ENCODE assay signal across 28 cellular contexts in the genomic region with DNA sequence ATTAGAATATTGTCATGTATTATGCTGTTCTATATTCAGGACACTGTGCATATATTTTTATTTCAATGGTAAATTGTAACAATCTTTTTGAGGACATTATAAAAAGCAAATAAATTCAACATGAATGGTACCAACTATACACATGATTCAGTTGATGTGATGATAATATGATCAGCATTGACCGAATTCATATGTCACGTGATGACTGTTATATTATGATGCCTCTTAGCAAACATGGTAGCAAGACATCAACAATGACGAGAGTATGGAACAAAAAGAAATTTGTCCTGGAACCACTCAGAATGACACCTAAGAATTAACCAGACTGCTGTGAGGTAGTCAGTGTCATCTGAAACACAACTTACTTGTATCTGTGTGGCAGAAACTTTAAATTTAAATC.
"Had no signal": no experiment of that assay in that cellular context is flagged by ENCODE, and none has a peak within 500 bp of the region (broad histone marks: within the 10 kb centered on the region; RNA-seq: fewer than 3 reads in every experiment).

No MANE protein-coding gene starts in this region.

- ATAC-seq: effector memory CD8-positive, alpha-beta T cell; esophagus mucosa; foreskin keratinocyte; gastrocnemius medialis; gastroesophageal sphincter; heart left ventricle; heart right ventricle had no signal

- H3K4me1 ChIP-seq: colonic mucosa, esophagus muscularis mucosa, foreskin keratinocyte, gastrocnemius medialis, gastroesophageal sphincter, heart left ventricle, heart right ventricle had no signal

- DNase-seq: colonic mucosa; cortex of kidney; dermis blood vessel endothelial cell; dorsolateral prefrontal cortex; effector CD4-positive, alpha-beta T cell; effector CD8-positive, alpha-beta T cell; effector memory CD4-positive, alpha-beta T cell; effector memory CD8-positive, alpha-beta T cell; endodermal cell; erythroblast; esophagus squamous epithelium; foreskin fibroblast; foreskin keratinocyte; foreskin melanocyte; gastrocnemius medialis; glutamatergic neuron; head of caudate nucleus; heart left ventricle; heart right ventricle had no signal

- H3K36me3 ChIP-seq: colonic mucosa, esophagus muscularis mucosa, esophagus squamous epithelium, gastrocnemius medialis, gastroesophageal sphincter, heart left ventricle, heart right ventricle had no signal

- H3K27ac ChIP-seq: colonic mucosa, coronary artery, dorsolateral prefrontal cortex, epithelial cell of prostate, esophagus muscularis mucosa, esophagus squamous epithelium, foreskin keratinocyte, gastrocnemius medialis, gastroesophageal sphincter, heart left ventricle, heart right ventricle had no signal

- FAIRE-seq: colon, endometrium, endothelial cell of umbilical vein, frontal cortex had no signal

- H3K9me3 ChIP-seq: colonic mucosa, esophagus muscularis mucosa, esophagus squamous epithelium, gastrocnemius medialis, gastroesophageal sphincter, heart left ventricle, heart right ventricle had no signal

- H3K27me3 ChIP-seq: colonic mucosa, dorsolateral prefrontal cortex, esophagus muscularis mucosa, esophagus squamous epithelium, foreskin keratinocyte, gastrocnemius medialis, gastroesophageal sphincter, heart left ventricle, heart right ventricle had no signal

- H3K4me3 ChIP-seq: colonic mucosa, coronary artery, dorsolateral prefrontal cortex, esophagus muscularis mucosa, esophagus squamous epithelium, gastrocnemius medialis, gastroesophageal sphincter, heart left ventricle, heart right ventricle had no signal
